Comparison of ENCODE assay signal across 23 cellular contexts in genomic region chr1:17520473-17521319, GRCh38. TPM values are rescaled to one million over a fixed set of nuclear protein-coding genes. Genes with fewer than 3 reads are reported as not detected.
DNase-seq lines count a peak whose midpoint lies in the region; ATAC-seq, FAIRE-seq and TF ChIP-seq lines count a peak whose summit lies in the region.
"Had no signal": no experiment of that assay in that cellular context is flagged by ENCODE, and none has a peak within 500 bp of the region (broad histone marks: within the 10 kb centered on the region; RNA-seq: fewer than 3 reads in every experiment).

No MANE protein-coding gene starts in this region.

- H3K79me2 ChIP-seq in K562 (ENCODE audit: control insufficient read depth, insufficient read depth, low read length) = no peaks in the 10 kb centered on the region

- no peak for TF ChIP-seq POLR2A in K562 (conservative IDR thresholded peaks at IDR 0.05)
- no peak for TF ChIP-seq POLR2A in prostate gland (IDR thresholded peaks at IDR 0.05)

- no peaks in the 10 kb centered on the region for H3K9me3 Mint-ChIP-seq in Calu3 (ENCODE audit: low read depth, unreplicated experiment)
- H3K9me3 Mint-ChIP-seq: activated naive CD4-positive, alpha-beta T cell treated with anti-CD3 and anti-CD28 coated beads for 36 hours; CD4-positive, alpha-beta T cell; memory B cell; naive thymus-derived CD4-positive, alpha-beta T cell; stimulated activated naive B cell treated with anti-CD40 and anti-IgM and Interleukin-4, amounts not matched to agents 10 μg/mL and 1 μg/mL and 100 μg/mL, for 72 hours had no signal

- no peaks in the 10 kb centered on the region for H3K9me3 ChIP-seq in K562 (replicated peaks; ENCODE audit: control insufficient read depth, insufficient read depth, low read depth, low read length)
- no peaks in the 10 kb centered on the region for H3K9me3 ChIP-seq in prostate gland
- H3K9me3 ChIP-seq: right atrium auricular region had no signal

- H3K4me3 Mint-ChIP-seq in Calu3 (ENCODE audit: low read depth, unreplicated experiment) = peak overlapping the region; percentile 75
- H3K4me3 Mint-ChIP-seq: activated naive CD4-positive, alpha-beta T cell treated with anti-CD3 and anti-CD28 coated beads for 36 hours; CD4-positive, alpha-beta T cell; memory B cell; naive thymus-derived CD4-positive, alpha-beta T cell; stimulated activated naive B cell treated with anti-CD40 and anti-IgM and Interleukin-4, amounts not matched to agents 10 μg/mL and 1 μg/mL and 100 μg/mL, for 72 hours had no signal

- H3K36me3 Mint-ChIP-seq in Calu3 (ENCODE audit: insufficient read depth, unreplicated experiment) = peaks cover 10% of the 10 kb centered on the region
- H3K36me3 Mint-ChIP-seq: memory B cell; naive thymus-derived CD4-positive, alpha-beta T cell; stimulated activated naive B cell treated with anti-CD40 and anti-IgM and Interleukin-4, amounts not matched to agents 10 μg/mL and 1 μg/mL and 100 μg/mL, for 72 hours had no signal

- H4K20me1 ChIP-seq in K562 (replicated peaks; ENCODE audit: control insufficient read depth, insufficient read depth, low read length) = peaks cover 19% of the 10 kb centered on the region

- TSS peak; percentile 53 for BruUV-seq in Calu3 (replicated peaks; lab: Mats Ljungman, UMichigan)
- BruUV-seq in K562 (replicated peaks; lab: Mats Ljungman, UMichigan) = no TSS peak

- H3K27me3 ChIP-seq in K562 (ENCODE audit: control insufficient read depth in 2 of 2, insufficient read depth in 2 of 2, low read length in 2 of 2) (peaks cover 27 to 65% of the 10 kb centered on the region in 2 experiments; a peak in 4 of 5 replicates), prostate gland (replicated peaks; ENCODE audit: insufficient read depth) (no peaks in the 10 kb centered on the region)
- H3K27me3 ChIP-seq: right atrium auricular region had no signal

- H3K27ac Mint-ChIP-seq in Calu3 (ENCODE audit: unreplicated experiment) = peak overlapping the region; percentile 91
- H3K27ac Mint-ChIP-seq: activated naive CD4-positive, alpha-beta T cell treated with anti-CD3 and anti-CD28 coated beads for 36 hours; CD4-positive, alpha-beta T cell; memory B cell; naive thymus-derived CD4-positive, alpha-beta T cell; stimulated activated naive B cell treated with anti-CD40 and anti-IgM and Interleukin-4, amounts not matched to agents 10 μg/mL and 1 μg/mL and 100 μg/mL, for 72 hours had no signal

- ATAC-seq in K562 (peak; percentile 45), GM19023 (IDR thresholded peaks at IDR 0.05; ENCODE audit: unreplicated experiment) (no peak)
- ATAC-seq: naive thymus-derived CD4-positive, alpha-beta T cell; stimulated activated naive B cell treated with anti-CD40 and anti-IgM and Interleukin-4, amounts not matched to agents 10 μg/mL and 1 μg/mL and 100 μg/mL, for 72 hours had no signal

- peaks cover 30% of the 10 kb centered on the region for H3K4me1 Mint-ChIP-seq in Calu3 (ENCODE audit: low read depth, unreplicated experiment)
- H3K4me1 Mint-ChIP-seq: naive thymus-derived CD4-positive, alpha-beta T cell had no signal

- WGBS in K562 (ENCODE audit: insufficient coverage, low coverage, missing lambda C conversion rate) = 0% methylated on average over 12 of the region's 13 CpGs
- 76% methylated on average over 13 of the region's 13 CpGs for WGBS in prostate gland

- no peak overlapping the region for H3K4me2 ChIP-seq in K562 (ENCODE audit: insufficient read depth, low read length)

- H3K4me1 ChIP-seq in K562 (replicated peaks in 1 of 2; ENCODE audit: control insufficient read depth in 2 of 2, insufficient read depth in 2 of 2, low read length in 2 of 2) = peaks cover 0 to 4% of the 10 kb centered on the region in 2 experiments; a peak in 2 of 5 replicates
- no peaks in the 10 kb centered on the region for H3K4me1 ChIP-seq in prostate gland (replicated peaks)
- H3K4me1 ChIP-seq: right atrium auricular region had no signal

- H3K27ac ChIP-seq in K562 (ENCODE audit: extremely low read depth, low read depth, low read length) (no peak overlapping the region), prostate gland (peak overlapping the region; percentile 12 to 40)
- H3K27ac ChIP-seq: right atrium auricular region, WERI-Rb-1 had no signal

- no peak for TF ChIP-seq EP300 in K562 (IDR thresholded peaks at IDR 0.05; ENCODE audit: low read length)

- H3K4me3 ChIP-seq in K562 (no peak overlapping the region), prostate gland (no peak overlapping the region)
- H3K4me3 ChIP-seq: right atrium auricular region had no signal

- DNase-seq in Calu3 = no peak
- DNase-seq in K562 (ENCODE audit: extremely low read depth in 1 of 4, low spot score in 3 of 4) = no peak
- peak; percentile 26 for DNase-seq in iPS-NIHi11 (ENCODE audit: low spot score)
- no peak for DNase-seq in prostate gland (ENCODE audit: low spot score)
- DNase-seq in SKM-1 treated with dmso at 0.1 percent for 144 hours (lab: John Stamatoyannopoulos, UW; ENCODE audit: unreplicated experiment) = no peak
- DNase-seq in cardiac septum (ENCODE audit: low spot score) = no peak
- no peak for DNase-seq in H4 (ENCODE audit: low spot score)
- DNase-seq: 8988T; activated naive CD4-positive, alpha-beta T cell treated with anti-CD3 and anti-CD28 coated beads for 36 hours; CD4-positive, alpha-beta T cell; naive thymus-derived CD4-positive, alpha-beta T cell; NCI-H1092 treated with DMSO at 0.1 percent for 48 hours; NCI-H2081; NCI-H748 treated with DMSO at 0.1 percent for 48 hours; Right ventricle myocardium superior; stimulated activated CD4-positive, alpha-beta T cell treated with anti-CD3 and anti-CD28 coated beads, Interleukin-12 subunit alpha, Interleukin-12 subunit beta, amount 100 ng/mL, for 4 hours; stimulated activated CD4-positive, alpha-beta T cell treated with anti-CD3 and anti-CD28 coated beads, Interleukin-4, amount 100 ng/mL, for 24 hours; stimulated activated naive B cell treated with anti-CD40 and anti-IgM and Interleukin-4, amounts not matched to agents 10 μg/mL and 1 μg/mL and 100 μg/mL, for 72 hours; T-helper 9 cell; WERI-Rb-1 had no signal

- in situ Hi-C loops in K562 (cut with MboI) = no loop called here

- H2AFZ ChIP-seq in K562 (ENCODE audit: low read depth, low read length) = no peak overlapping the region

- CTCF ChIA-PET in Calu3 (lab: Charles Lee) = interaction anchor here (1.2 kb wide), 1 partner anchor 11 kb away, joined by 4 read pairs; no protein-coding TSS in a partner anchor
- CTCF ChIA-PET in K562 (lab: Yijun Ruan, JAX; ENCODE audit: low intra/inter-chr PET ratio) = no interaction called here

- no peak for FAIRE-seq in K562 (lab: Jason Lieb, UNC)

- H3K36me3 ChIP-seq in K562 (ENCODE audit: control insufficient read depth, insufficient read depth, low read length) = no peaks in the 10 kb centered on the region
- H3K36me3 ChIP-seq in prostate gland = no peaks in the 10 kb centered on the region
- H3K36me3 ChIP-seq: right atrium auricular region, WERI-Rb-1 had no signal

- no peaks in the 10 kb centered on the region for H3K9me1 ChIP-seq in K562 (ENCODE audit: control insufficient read depth, insufficient read depth, low read length)

- POLR2A ChIA-PET in K562 (lab: Yijun Ruan, JAX) = interaction anchor here (0.6 to 0.7 kb wide), 5 partner anchors 16 to 312 kb away, joined by 3 to 4 read pairs (median 4); no protein-coding TSS in a partner anchor

- H3K9ac ChIP-seq in K562 (ENCODE audit: insufficient read depth in 1 of 2, low read depth in 2 of 2, low read length in 2 of 2) = no peak overlapping the region

- intact Hi-C loops in Calu3 (cut with micrococcal nuclease; ENCODE audit: unreplicated experiment) (no loop called here), K562 (cut with micrococcal nuclease) (no loop called here), prostate gland (cut with DNase I) (no loop called here), cardiac septum (cut with DNase I) (no loop called here)

- TF ChIP-seq RAD21 in K562 (CRISPR knock-in tag; conservative IDR thresholded peaks at IDR 0.05 in 1 of 2, IDR thresholded peaks at IDR 0.05 in 1 of 2) = no peak

- TF ChIP-seq CTCF in Calu3 (IDR thresholded peaks at IDR 0.05; ENCODE audit: unreplicated experiment) = no peak
- no peak for TF ChIP-seq CTCF in K562 (IDR thresholded peaks at IDR 0.05 in 2 of 3, conservative IDR thresholded peaks at IDR 0.05 in 1 of 3; ENCODE audit: insufficient read depth in 2 of 3, low read depth in 1 of 3, low read length in 3 of 3)
- no peak for TF ChIP-seq CTCF in prostate gland (IDR thresholded peaks at IDR 0.05)

- no peaks in the 10 kb centered on the region for H3K27me3 Mint-ChIP-seq in Calu3 (ENCODE audit: unreplicated experiment)

TF ChIP-seq in K562, 482 proteins besides CTCF, POLR2A, EP300 and RAD21 (continues in another document):
- TF ChIP-seq E2F3 (CRISPR knock-in tag; IDR thresholded peaks at IDR 0.05) (no peak), GTF2F1 (IDR thresholded peaks at IDR 0.05; ENCODE audit: low read depth, low read length) (no peak)

RNA-seq across cellular contexts. Expression of gene ARHGEF10L, which starts 18.8 kb away (rescaled TPM):
- total RNA-seq in Calu3 (2022) = 19.6 and 20.1 TPM in 2 replicates
- 0.09 TPM in 1 of 2 replicates, not detected in the other for total RNA-seq in K562 (2011; cell fraction: chromatin; rRNA removed; ENCODE audit: low replicate concordance)
- total RNA-seq in K562 (2011; cell fraction: nucleolus; rRNA removed) = 0.17 and 0.92 TPM in 2 replicates
- total RNA-seq in K562 (2011; cell fraction: nucleoplasm; rRNA removed) = 0.07 TPM in 1 of 2 replicates, not detected in the other
- 0.09 TPM in 1 of 2 replicates, not detected in the other for total RNA-seq in K562 (2014; rRNA removed)
- not detected in 2 replicates for total RNA-seq in K562 (2014; rRNA removed; fragmentation: Illumina TruSeq; extraction: Trizol)
- total RNA-seq in K562 (2015; rRNA removed; fragmentation: Illumina TruSeq; extraction: Trizol) = not detected in 2 replicates
- 0.13 TPM in 2 replicates for total RNA-seq in K562 (2021)
- polyA plus RNA-seq in K562 (2011; rRNA removed) = 0.01 TPM in 1 of 2 replicates, not detected in the other
- 0.27 TPM in 1 of 2 replicates, not detected in the other for polyA plus RNA-seq in K562 (2011; cell fraction: cytosol; rRNA removed)
- polyA plus RNA-seq in K562 (2011; cell fraction: nucleus; rRNA removed) = 0.41 and 0.52 TPM in 2 replicates
- not detected in 2 replicates for polyA plus RNA-seq in K562 (2012)
- polyA plus RNA-seq in K562 (2014; fragmentation: Illumina TruSeq; extraction: Trizol) = not detected in 2 replicates
- not detected for polyA plus RNA-seq in K562 (2014; fragmentation: Nextera tagmentation; extraction: Ambion mirVana)
- not detected in 2 replicates for polyA plus RNA-seq in K562 (2014; rRNA removed)
- polyA minus RNA-seq in K562 (2011; rRNA and poly(A)+ RNA removed) = not detected in 2 replicates
- polyA minus RNA-seq in K562 (2011; cell fraction: cytosol; rRNA and poly(A)+ RNA removed) = 0.46 TPM in 1 of 2 replicates, not detected in the other
- polyA minus RNA-seq in K562 (2011; cell fraction: nucleus; rRNA and poly(A)+ RNA removed) = 0.13 TPM in 1 of 2 replicates, not detected in the other
- total RNA-seq in prostate gland = 10 to 100 TPM; 26.0 to 39.7 TPM
- 59.8 TPM for total RNA-seq in cardiac septum
- total RNA-seq in H4 (2014; rRNA removed; shearing (Covaris generic)) = 2.6 and 4.1 TPM in 2 replicates
- total RNA-seq: activated naive CD4-positive, alpha-beta T cell treated with anti-CD3 and anti-CD28 coated beads for 36 hours had no signal
- polyA plus RNA-seq: naive thymus-derived CD4-positive, alpha-beta T cell had no signal
